ENCODE assay signal across 17 cellular contexts in the genomic region with DNA sequence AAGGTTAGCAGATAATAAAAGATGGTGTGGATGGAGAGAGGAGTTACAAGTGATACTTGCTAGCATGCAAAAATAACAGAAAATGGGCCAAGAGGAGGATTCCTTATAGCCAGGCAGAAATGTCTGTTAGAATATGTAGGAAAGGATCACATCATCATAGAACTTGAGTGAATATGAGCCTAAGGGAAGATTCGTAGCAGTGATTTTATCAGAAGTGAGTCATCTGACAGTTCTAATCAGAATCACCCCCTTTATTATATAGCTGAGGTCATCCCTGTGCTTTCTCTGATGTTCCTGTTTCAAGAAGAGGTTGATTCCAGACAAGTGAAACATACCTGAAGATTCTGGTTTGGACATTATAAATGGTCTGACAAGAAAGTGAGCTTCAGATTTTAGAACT. TPM values are rescaled to one million over a fixed set of nuclear protein-coding genes. Genes with fewer than 3 reads are reported as not detected.
DNase-seq lines count a peak whose midpoint lies in the region; ATAC-seq, FAIRE-seq and TF ChIP-seq lines count a peak whose summit lies in the region.
"Had no signal": no experiment of that assay in that cellular context is flagged by ENCODE, and none has a peak within 500 bp of the region (broad histone marks: within the 10 kb centered on the region; RNA-seq: fewer than 3 reads in every experiment).

No MANE protein-coding gene starts in this region.

- peak overlapping the region; percentile 3 for H3K27ac Mint-ChIP-seq in stimulated activated naive CD8-positive, alpha-beta T cell treated with anti-CD3 and anti-CD28 coated beads, Interleukin-15, Interleukin-2, amounts not matched to agents 100 ng/mL and 50 ng/mL, for 24 hours
- H3K27ac Mint-ChIP-seq in stimulated activated effector memory CD8-positive, alpha-beta T cell treated with anti-CD3 and anti-CD28 coated beads, Interleukin-12 subunit alpha, Interleukin-12 subunit beta, amount 100 ng/mL, for 72 hours: peak overlapping the region; percentile 89
- H3K27ac Mint-ChIP-seq: CD14-positive monocyte had no signal

- H3K9me3 Mint-ChIP-seq in stimulated activated naive CD8-positive, alpha-beta T cell treated with anti-CD3 and anti-CD28 coated beads, Interleukin-15, Interleukin-2, amounts not matched to agents 100 ng/mL and 50 ng/mL, for 24 hours: no peaks in the 10 kb centered on the region
- H3K9me3 Mint-ChIP-seq in stimulated activated effector memory CD8-positive, alpha-beta T cell treated with anti-CD3 and anti-CD28 coated beads, Interleukin-12 subunit alpha, Interleukin-12 subunit beta, amount 100 ng/mL, for 72 hours: no peaks in the 10 kb centered on the region
- H3K9me3 Mint-ChIP-seq: activated B cell treated with CpG ODN at 0.5 μM for 24 hours, CD14-positive monocyte had no signal

- no peak for TF ChIP-seq CTCF in bronchial epithelial cell (IDR thresholded peaks at IDR 0.05; ENCODE audit: insufficient read depth, low read length, severe bottlenecking)
- TF ChIP-seq CTCF in colonic mucosa (IDR thresholded peaks at IDR 0.05): no peak

- H3K36me3 Mint-ChIP-seq in stimulated activated naive CD8-positive, alpha-beta T cell treated with anti-CD3 and anti-CD28 coated beads, Interleukin-15, Interleukin-2, amounts not matched to agents 100 ng/mL and 50 ng/mL, for 24 hours (ENCODE audit: low read depth): peaks cover 34% of the 10 kb centered on the region
- peaks cover 36% of the 10 kb centered on the region for H3K36me3 Mint-ChIP-seq in stimulated activated effector memory CD8-positive, alpha-beta T cell treated with anti-CD3 and anti-CD28 coated beads, Interleukin-12 subunit alpha, Interleukin-12 subunit beta, amount 100 ng/mL, for 72 hours

- no peak overlapping the region for H3K4me3 Mint-ChIP-seq in stimulated activated naive CD8-positive, alpha-beta T cell treated with anti-CD3 and anti-CD28 coated beads, Interleukin-15, Interleukin-2, amounts not matched to agents 100 ng/mL and 50 ng/mL, for 24 hours
- no peak overlapping the region for H3K4me3 Mint-ChIP-seq in stimulated activated effector memory CD8-positive, alpha-beta T cell treated with anti-CD3 and anti-CD28 coated beads, Interleukin-12 subunit alpha, Interleukin-12 subunit beta, amount 100 ng/mL, for 72 hours
- H3K4me3 Mint-ChIP-seq: activated B cell treated with CpG ODN at 0.5 μM for 24 hours, CD14-positive monocyte had no signal

- no peak overlapping the region for H3K27ac ChIP-seq in colonic mucosa
- H3K27ac ChIP-seq: SK-N-MC had no signal

- H3K4me1 Mint-ChIP-seq in stimulated activated naive CD8-positive, alpha-beta T cell treated with anti-CD3 and anti-CD28 coated beads, Interleukin-15, Interleukin-2, amounts not matched to agents 100 ng/mL and 50 ng/mL, for 24 hours (ENCODE audit: low read depth): peaks cover 30% of the 10 kb centered on the region
- H3K4me1 Mint-ChIP-seq in stimulated activated effector memory CD8-positive, alpha-beta T cell treated with anti-CD3 and anti-CD28 coated beads, Interleukin-12 subunit alpha, Interleukin-12 subunit beta, amount 100 ng/mL, for 72 hours: peaks cover 26% of the 10 kb centered on the region

- FAIRE-seq in bronchial epithelial cell (lab: Jason Lieb, UNC): no peak

- intact Hi-C loops in colonic mucosa (cut with DNase I): no loop called here

- H3K27me3 ChIP-seq in bronchial epithelial cell (ENCODE audit: control insufficient read depth, insufficient read depth, low read length): no peaks in the 10 kb centered on the region
- no peaks in the 10 kb centered on the region for H3K27me3 ChIP-seq in colonic mucosa

- no peaks in the 10 kb centered on the region for H3K27me3 Mint-ChIP-seq in stimulated activated naive CD8-positive, alpha-beta T cell treated with anti-CD3 and anti-CD28 coated beads, Interleukin-15, Interleukin-2, amounts not matched to agents 100 ng/mL and 50 ng/mL, for 24 hours
- H3K27me3 Mint-ChIP-seq: activated B cell treated with CpG ODN at 0.5 μM for 24 hours had no signal

- H3K36me3 ChIP-seq in bronchial epithelial cell (ENCODE audit: control insufficient read depth, insufficient read depth, low read length) (peaks cover 2% of the 10 kb centered on the region), colonic mucosa (no peaks in the 10 kb centered on the region)

- no peak for ATAC-seq in stimulated activated naive CD8-positive, alpha-beta T cell treated with anti-CD3 and anti-CD28 coated beads, Interleukin-15, Interleukin-2, amounts not matched to agents 100 U/mL and 50 U/mL, for 24 hours
- peak; percentile 45 for ATAC-seq in stimulated activated effector memory CD8-positive, alpha-beta T cell treated with anti-CD3 and anti-CD28 coated beads, Interleukin-12 subunit alpha, Interleukin-12 subunit beta, amount 100 ng/mL, for 72 hours
- no peak for ATAC-seq in HG03025 (IDR thresholded peaks at IDR 0.05; ENCODE audit: low FRiP score, unreplicated experiment)
- ATAC-seq: sciatic nerve had no signal

- no peak overlapping the region for H3K9ac ChIP-seq in colonic mucosa (ENCODE audit: low read depth in 2 of 2, low read length in 2 of 2)

- H3K4me3 ChIP-seq in bronchial epithelial cell (ENCODE audit: low read depth, low read length): no peak overlapping the region
- H3K4me3 ChIP-seq in colonic mucosa: no peak overlapping the region
- H3K4me3 ChIP-seq: SK-N-MC had no signal

- H3K4me1 ChIP-seq in colonic mucosa: no peaks in the 10 kb centered on the region

- no peak for DNase-seq in stimulated activated naive CD8-positive, alpha-beta T cell treated with anti-CD3 and anti-CD28 coated beads, Interleukin-15, Interleukin-2, amounts not matched to agents 100 U/mL and 50 U/mL, for 24 hours
- DNase-seq in M059J (ENCODE audit: low read depth): peak; percentile 46
- DNase-seq in bronchial epithelial cell (ENCODE audit: low read depth): peak; percentile 55
- DNase-seq in stimulated activated effector memory CD8-positive, alpha-beta T cell treated with anti-CD3 and anti-CD28 coated beads, Interleukin-12 subunit alpha, Interleukin-12 subunit beta, amount 100 ng/mL, for 72 hours (ENCODE audit: low spot score in 2 of 2): no peak
- no peak for DNase-seq in NCI-H345 (lab: John Stamatoyannopoulos, UW)
- no peak for DNase-seq in colonic mucosa
- DNase-seq: activated B cell treated with CpG ODN at 0.5 μM for 24 hours; activated T-cell treated with anti-CD3 and anti-CD28 coated beads for 4 hours; aorta; GDM1; stimulated activated CD4-positive, alpha-beta T cell treated with anti-CD3 and anti-CD28 coated beads, Interleukin-2, amount 100 ng/mL, for 48 hours; trophoblast cell had no signal

- H3K9me3 ChIP-seq in colonic mucosa: no peaks in the 10 kb centered on the region

RNA-seq across cellular contexts. Expression of gene EXOG, which starts 22.9 kb away (rescaled TPM):
- 6.5 and 6.8 TPM in 2 replicates for total RNA-seq in M059J (2014; rRNA removed; shearing (Covaris generic))
- total RNA-seq in bronchial epithelial cell (5.8 and 5.9 TPM in 2 replicates), colonic mucosa (10 to 100 TPM in 1 of 2 donors, 1 to 10 TPM in 1; 6.1 to 12.0 TPM)

Comparison
In these comparisons a context has a peak if more than half of its experiments do, and no peak if none do; other contexts are left out.
1. DNase-seq: peak in M059J (single experiment) and bronchial epithelial cell (single experiment); none in stimulated activated naive CD8-positive, alpha-beta T cell treated with anti-CD3 and anti-CD28 coated beads, Interleukin-15, Interleukin-2, amounts not matched to agents 100 U/mL and 50 U/mL, for 24 hours (single experiment), stimulated activated effector memory CD8-positive, alpha-beta T cell treated with anti-CD3 and anti-CD28 coated beads, Interleukin-12 subunit alpha, Interleukin-12 subunit beta, amount 100 ng/mL, for 72 hours (0 of 2), NCI-H345 (single experiment) and colonic mucosa (single experiment).